Comparison of ENCODE assay signal across 20 cellular contexts in genomic region chr16:81545470-81546175, GRCh38.
DNase-seq lines count a peak whose midpoint lies in the region; ATAC-seq, FAIRE-seq and TF ChIP-seq lines count a peak whose summit lies in the region.
"Had no signal": no experiment of that assay in that cellular context is flagged by ENCODE, and none has a peak within 500 bp of the region (broad histone marks: within the 10 kb centered on the region; RNA-seq: fewer than 3 reads in every experiment).

No MANE protein-coding gene starts in this region.

- H3K9me3 Mint-ChIP-seq in glutamatergic neuron (ENCODE audit: unreplicated experiment), result peaks cover 13% of the 10 kb centered on the region
- H3K9me3 Mint-ChIP-seq: activated naive CD4-positive, alpha-beta T cell treated with anti-CD3 and anti-CD28 coated beads, Interleukin-2, amount 50 U/mL, for 72 hours had no signal

- H3K4me2 ChIP-seq in HepG2 (ENCODE audit: low read depth, low read length), result no peak overlapping the region
- H3K4me2 ChIP-seq: KMS-11 had no signal

- TF ChIP-seq POLR2A in HepG2 (IDR thresholded peaks at IDR 0.05; ENCODE audit: insufficient read depth in 1 of 2, low read depth in 2 of 2, low read length in 2 of 2) (no peak), spleen (IDR thresholded peaks at IDR 0.05) (no peak)

- CTCF ChIA-PET in HepG2 (lab: Yijun Ruan, JAX; ENCODE audit: low intra/inter-chr PET ratio, low total read pairs), result no interaction called here

- peaks cover 14% of the 10 kb centered on the region for H3K27me3 Mint-ChIP-seq in glutamatergic neuron (ENCODE audit: unreplicated experiment)

- TF ChIP-seq EP300 in HepG2 (IDR thresholded peaks at IDR 0.05; ENCODE audit: low read depth in 2 of 2, low read length in 2 of 2) (no peak), HepG2 (CRISPR knock-in tag; IDR thresholded peaks at IDR 0.05; ENCODE audit: borderline replicate concordance) (no peak)

- peaks cover 93% of the 10 kb centered on the region for H3K79me2 ChIP-seq in HepG2 (ENCODE audit: insufficient read depth, low read length)

- intact Hi-C loops in HepG2 (cut with micrococcal nuclease; ENCODE audit: unreplicated experiment) (no loop called here), spleen (cut with DNase I; ENCODE audit: low total_unique reads) (no loop called here)

- no peak overlapping the region for H3K4me3 ChIP-seq in liver (ENCODE audit: low read depth in 1 of 3, low read length in 3 of 3)
- H3K4me3 ChIP-seq in HepG2 (replicated peaks in 1 of 3; ENCODE audit: insufficient read depth in 1 of 3, low read depth in 2 of 3, low read length in 3 of 3), result no peak overlapping the region
- H3K4me3 ChIP-seq in RWPE2 (ENCODE audit: severe bottlenecking), result no peak overlapping the region
- H3K4me3 ChIP-seq in spleen, result no peak overlapping the region

- H4K20me1 ChIP-seq in HepG2 (ENCODE audit: insufficient read depth, low read length), result peaks cover 38% of the 10 kb centered on the region; the same call in 1 of the 2 replicates

- ATAC-seq in HepG2 (no peak), RWPE2 (ENCODE audit: low read depth) (peak; percentile 30; the same call in 1 of the 3 replicates), HG02884 (IDR thresholded peaks at IDR 0.05; ENCODE audit: unreplicated experiment) (no peak)
- ATAC-seq: activated naive CD4-positive, alpha-beta T cell treated with anti-CD3 and anti-CD28 coated beads, Interleukin-2, amount 50 U/mL, for 72 hours had no signal

- H2AFZ ChIP-seq in HepG2 (ENCODE audit: low read length), result no peak overlapping the region

- peaks cover 38% of the 10 kb centered on the region for H3K4me1 Mint-ChIP-seq in glutamatergic neuron (ENCODE audit: low read depth, unreplicated experiment)

- no peaks in the 10 kb centered on the region for H3K27me3 ChIP-seq in liver (ENCODE audit: control insufficient read depth in 4 of 4, insufficient read depth in 4 of 4, low read length in 3 of 4)
- H3K27me3 ChIP-seq in HepG2 (ENCODE audit: control insufficient read depth in 1 of 2, insufficient read depth in 2 of 2, low read length in 2 of 2), result no peaks in the 10 kb centered on the region
- no peaks in the 10 kb centered on the region for H3K27me3 ChIP-seq in RWPE2 (ENCODE audit: insufficient read depth, poor library complexity, severe bottlenecking)
- no peaks in the 10 kb centered on the region for H3K27me3 ChIP-seq in spleen (replicated peaks in 1 of 7)

- H3K9ac ChIP-seq in liver (ENCODE audit: low read depth in 1 of 2, low read length in 2 of 2) (no peak overlapping the region), HepG2 (ENCODE audit: insufficient read depth, low read depth, low read length) (no peak overlapping the region)
- H3K9ac ChIP-seq: KMS-11 had no signal

- H3K36me3 Mint-ChIP-seq in glutamatergic neuron (ENCODE audit: unreplicated experiment), result no peaks in the 10 kb centered on the region
- H3K36me3 Mint-ChIP-seq: activated naive CD4-positive, alpha-beta T cell treated with anti-CD3 and anti-CD28 coated beads, Interleukin-2, amount 50 U/mL, for 72 hours had no signal

- H3K4me1 ChIP-seq in liver (ENCODE audit: control insufficient read depth in 4 of 4, insufficient read depth in 4 of 4, low read length in 3 of 4) (peaks cover 25 to 68% (median 55%) of the 10 kb centered on the region in 4 donors), HepG2 (ENCODE audit: insufficient read depth, low read length) (peaks cover 100% of the 10 kb centered on the region), RWPE2 (ENCODE audit: insufficient read depth, poor library complexity, severe bottlenecking) (peaks cover 45% of the 10 kb centered on the region), spleen (peaks cover 20 to 100% (median 64%) of the 10 kb centered on the region in 6 donors)

- in situ Hi-C loops in HepG2 (cut with HindIII; ENCODE audit: extremely low pct_ligation_motif_present, low pct_unique_long_range_greater_than_20kb), result no loop called here

- H3K9me3 ChIP-seq in liver (ENCODE audit: control insufficient read depth in 4 of 4, low read length in 3 of 4) (no peaks in the 10 kb centered on the region), HepG2 (ENCODE audit: low read length) (no peaks in the 10 kb centered on the region), RWPE2 (ENCODE audit: severe bottlenecking) (no peaks in the 10 kb centered on the region), spleen (no peaks in the 10 kb centered on the region)

- DNase-seq in HepG2 (ENCODE audit: low spot score), result no peak
- no peak for DNase-seq in RWPE2 (ENCODE audit: low spot score)
- DNase-seq in glutamatergic neuron, result no peak
- DNase-seq in spleen, result peak; percentile 63
- DNase-seq in kidney tubule cell (ENCODE audit: low spot score), result no peak
- no peak for DNase-seq in superior temporal gyrus (ENCODE audit: extremely low spot score)
- DNase-seq: activated CD4-positive, CD25-positive, alpha-beta regulatory T cell; activated T-cell treated with anti-CD3 and anti-CD28 coated beads, Interleukin-2, amount 50 U/mL, for 48 hours; GOT3; NCI-H2029; NCI-H446 treated with DMSO at 0.1 percent for 48 hours; retina; RPMI8226; stimulated activated CD4-positive, alpha-beta T cell treated with anti-CD3 and anti-CD28 coated beads, Interleukin-12 subunit alpha, Interleukin-12 subunit beta, amount 100 ng/mL, for 4 hours; T1000 had no signal

- POLR2A ChIA-PET in HepG2 (lab: Yijun Ruan, JAX), result interaction anchor here (1.2 kb wide), 1 partner anchor 94 kb away, joined by 3 read pairs; no protein-coding TSS in a partner anchor

- no peaks in the 10 kb centered on the region for H3K36me3 ChIP-seq in liver (ENCODE audit: control insufficient read depth in 4 of 4, insufficient read depth in 3 of 4, low read depth in 1 of 4, low read length in 3 of 4)
- H3K36me3 ChIP-seq in HepG2 (replicated peaks in 1 of 2; ENCODE audit: control insufficient read depth in 1 of 2, insufficient read depth in 2 of 2, low read length in 2 of 2), result peaks cover 1 to 9% of the 10 kb centered on the region in 2 experiments; a peak in 2 of 5 replicates
- peaks cover 19% of the 10 kb centered on the region for H3K36me3 ChIP-seq in RWPE2 (ENCODE audit: low read depth)
- peaks cover 0 to 11% (median 0%) of the 10 kb centered on the region in 6 donors for H3K36me3 ChIP-seq in spleen

- FAIRE-seq in HepG2 (lab: Jason Lieb, UNC), result no peak
- FAIRE-seq: colon had no signal

- H3K27ac ChIP-seq in liver (ENCODE audit: low read depth in 1 of 2, low read length in 2 of 2) (peak overlapping the region; percentile 87 to 91), HepG2 (ENCODE audit: extremely low read length, insufficient read depth, low read length) (no peak overlapping the region), RWPE2 (ENCODE audit: poor library complexity, severe bottlenecking) (no peak overlapping the region), spleen (peak overlapping the region in 1 of 8 donors; percentile 6)
- H3K27ac ChIP-seq: KMS-11 had no signal

- TF ChIP-seq RAD21 in liver (IDR thresholded peaks at IDR 0.05) (no peak), HepG2 (CRISPR knock-in tag; IDR thresholded peaks at IDR 0.05) (no peak)

- peak overlapping the region; percentile 30 for H3K4me3 Mint-ChIP-seq in glutamatergic neuron (ENCODE audit: unreplicated experiment)

- TF ChIP-seq CTCF in liver (IDR thresholded peaks at IDR 0.05; ENCODE audit: low read depth, low read length, missing input control), result no peak
- TF ChIP-seq CTCF in HepG2 (CRISPR knock-in tag; IDR thresholded peaks at IDR 0.05), result no peak
- TF ChIP-seq CTCF in RWPE2 (IDR thresholded peaks at IDR 0.05; ENCODE audit: poor library complexity, severe bottlenecking), result no peak
- TF ChIP-seq CTCF in glutamatergic neuron (IDR thresholded peaks at IDR 0.05; ENCODE audit: partially characterized antibody, unreplicated experiment), result no peak
- TF ChIP-seq CTCF in spleen (IDR thresholded peaks at IDR 0.05 in 8 of 11, conservative IDR thresholded peaks at IDR 0.05 in 3 of 11), result no peak

- no TSS peak for BruUV-seq in HepG2 (replicated peaks; lab: Mats Ljungman, UMichigan)

- no peak overlapping the region for H3K27ac Mint-ChIP-seq in glutamatergic neuron (ENCODE audit: unreplicated experiment)

- WGBS in liver, result 96% methylated on average over 24 of the region's 24 CpGs
- 94% methylated on average over 24 of the region's 24 CpGs for WGBS in HepG2 (ENCODE audit: low lambda C conversion rate)
- 75 to 88% (median 85%) methylated on average over 24 of the region's 24 CpGs for WGBS in spleen, 5 donors

TF ChIP-seq in liver, 16 proteins besides CTCF, POLR2A, EP300 and RAD21 (continues in another document):
- TF ChIP-seq GABPA (IDR thresholded peaks at IDR 0.05 in 1 of 2, conservative IDR thresholded peaks at IDR 0.05 in 1 of 2), result no peak

TF ChIP-seq in HepG2, 621 proteins besides CTCF, POLR2A, EP300 and RAD21 (continues in another document):
- TF ChIP-seq NKX3-1 (CRISPR knock-in tag; IDR thresholded peaks at IDR 0.05), result no peak
- no peak for TF ChIP-seq NR0B2 (CRISPR knock-in tag; IDR thresholded peaks at IDR 0.05)
- TF ChIP-seq SCMH1 (CRISPR knock-in tag; IDR thresholded peaks at IDR 0.05; ENCODE audit: borderline replicate concordance), result no peak
- no peak for TF ChIP-seq ZNF496 (CRISPR knock-in tag; IDR thresholded peaks at IDR 0.05; ENCODE audit: insufficient replicate concordance)
- TF ChIP-seq ZNF772 (CRISPR knock-in tag; IDR thresholded peaks at IDR 0.05), result no peak
- TF ChIP-seq RFX1 (IDR thresholded peaks at IDR 0.05), result no peak
- no peak for TF ChIP-seq ZNF737 (CRISPR knock-in tag; IDR thresholded peaks at IDR 0.05; ENCODE audit: borderline replicate concordance)
- no peak for TF ChIP-seq ZNF749 (CRISPR knock-in tag; IDR thresholded peaks at IDR 0.05; ENCODE audit: borderline replicate concordance)
- TF ChIP-seq ZNF652 (CRISPR knock-in tag; IDR thresholded peaks at IDR 0.05; ENCODE audit: borderline replicate concordance, low read depth), result no peak

Comparison
In these comparisons a context has a peak if more than half of its experiments do, and no peak if none do; other contexts are left out.
1. H3K27ac ChIP-seq: peak in liver (2 of 2); none in HepG2 (single experiment) and RWPE2 (single experiment).